9 cellular contexts compared by ENCODE assay signal in the genomic region with DNA sequence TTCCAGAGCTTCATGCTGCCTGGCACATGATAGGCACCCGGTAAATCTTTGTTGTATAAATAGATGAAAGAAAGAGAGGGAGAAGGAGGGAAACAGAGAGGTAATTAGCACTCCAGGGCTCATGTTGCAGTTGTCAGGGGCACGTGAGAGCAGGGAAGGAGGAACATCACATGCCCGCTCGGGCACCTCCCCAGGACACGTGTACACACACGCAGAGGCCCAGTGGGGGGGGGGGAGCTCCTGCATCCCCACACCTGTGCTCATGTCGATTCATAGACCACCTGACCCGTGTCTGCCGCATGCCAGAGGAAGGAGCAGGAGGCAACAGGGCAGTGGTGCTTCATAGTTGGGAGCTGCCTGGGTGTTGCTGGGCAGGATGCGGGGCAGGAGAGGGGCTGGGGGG. TPM values are rescaled to one million over a fixed set of nuclear protein-coding genes. Genes with fewer than 3 reads are reported as not detected.
A peak's percentile ranks its signal among the peaks of the same experiment; 100 is the strongest.
DNase-seq lines count a peak whose midpoint lies in the region; TF ChIP-seq lines count a peak whose summit lies in the region.
"Had no signal": no experiment of that assay in that cellular context is flagged by ENCODE, and none has a peak within 500 bp of the region (broad histone marks: within the 10 kb centered on the region; RNA-seq: fewer than 3 reads in every experiment).

No MANE protein-coding gene starts in this region.

- no peak overlapping the region for H3K9ac ChIP-seq in OCI-LY3 (ENCODE audit: low read length)

- no peaks in the 10 kb centered on the region for H3K79me2 ChIP-seq in OCI-LY3 (ENCODE audit: low read length)

- no peak for TF ChIP-seq CTCF in OCI-LY3 (IDR thresholded peaks at IDR 0.05; ENCODE audit: low read depth, low read length)
- no peak for TF ChIP-seq CTCF in left ventricle myocardium inferior (IDR thresholded peaks at IDR 0.05; ENCODE audit: borderline replicate concordance)
- no peak for TF ChIP-seq CTCF in sigmoid colon (IDR thresholded peaks at IDR 0.05)

- TF ChIP-seq EP300 in sigmoid colon (IDR thresholded peaks at IDR 0.05): no peak

- H3K4me3 ChIP-seq in H7 (ENCODE audit: insufficient read depth, low read depth, low read length) (no peak overlapping the region), OCI-LY3 (ENCODE audit: low read length) (no peak overlapping the region), left ventricle myocardium inferior (peak overlapping the region; percentile 55), sigmoid colon (no peak overlapping the region), SJCRH30 (no peak overlapping the region)

- H3K4me1 ChIP-seq in OCI-LY3 (ENCODE audit: low read length) (peaks cover 17% of the 10 kb centered on the region), left ventricle myocardium inferior (peaks cover 82% of the 10 kb centered on the region), sigmoid colon (peaks cover 0 to 66% (median 48%) of the 10 kb centered on the region in 4 donors), SJCRH30 (no peaks in the 10 kb centered on the region)

- TF ChIP-seq POLR2A in sigmoid colon (IDR thresholded peaks at IDR 0.05): no peak

- no peaks in the 10 kb centered on the region for H3K9me3 ChIP-seq in OCI-LY3 (ENCODE audit: insufficient read depth, low read length)
- H3K9me3 ChIP-seq in left ventricle myocardium inferior (replicated peaks): no peaks in the 10 kb centered on the region
- no peaks in the 10 kb centered on the region for H3K9me3 ChIP-seq in sigmoid colon
- no peaks in the 10 kb centered on the region for H3K9me3 ChIP-seq in SJCRH30 (replicated peaks)

- H3K36me3 ChIP-seq in H7 (replicated peaks; ENCODE audit: control insufficient read depth, insufficient read depth, low read length) (no peaks in the 10 kb centered on the region), OCI-LY3 (replicated peaks; ENCODE audit: low read depth, low read length) (no peaks in the 10 kb centered on the region), left ventricle myocardium inferior (peaks cover 10% of the 10 kb centered on the region), sigmoid colon (peaks cover 0 to 19% (median 11%) of the 10 kb centered on the region in 4 donors), SJCRH30 (no peaks in the 10 kb centered on the region)

- 0 out of 2 replicates have a peak overlapping the region, but pooled peaks have one; percentile 50 for H2AFZ ChIP-seq in OCI-LY3 (ENCODE audit: low read depth, low read length)

- H3K4me2 ChIP-seq in OCI-LY3 (ENCODE audit: low read length): peak overlapping the region; percentile 27; the same call in 1 of the 2 replicates

- H3K27me3 ChIP-seq in H7 (ENCODE audit: control insufficient read depth, insufficient read depth, low read length): no peaks in the 10 kb centered on the region; the same call in 1 of the 2 replicates
- peaks cover 10% of the 10 kb centered on the region for H3K27me3 ChIP-seq in OCI-LY3 (ENCODE audit: low read depth, low read length)
- H3K27me3 ChIP-seq in left ventricle myocardium inferior (ENCODE audit: low read depth): no peaks in the 10 kb centered on the region
- no peaks in the 10 kb centered on the region for H3K27me3 ChIP-seq in sigmoid colon
- no peaks in the 10 kb centered on the region for H3K27me3 ChIP-seq in SJCRH30

- WGBS in sigmoid colon, 2 donors: 68 to 76% methylated on average over 10 of the region's 10 CpGs

- H3K27ac ChIP-seq in OCI-LY3 (ENCODE audit: low read length) (no peak overlapping the region), left ventricle myocardium inferior (replicated peaks) (peak overlapping the region; percentile 88), sigmoid colon (peak overlapping the region; percentile 77 to 85 (median 78)), SJCRH30 (no peak overlapping the region)

- DNase-seq in H7 (peak; percentile 24), left ventricle myocardium inferior (peak; percentile 66), sigmoid colon (peak; percentile 87), hepatic stellate cell (ENCODE audit: low spot score) (no peak), SJCRH30 (no peak), putamen (ENCODE audit: low spot score) (no peak)
- no peak for DNase-seq in activated naive CD4-positive, alpha-beta T cell treated with anti-CD3 and anti-CD28 coated beads, Interleukin-2, amount 50 U/mL, for 16 hours
- DNase-seq: endodermal cell had no signal

- intact Hi-C loops in left ventricle myocardium inferior (cut with micrococcal nuclease) (loop anchor here (10.0 kb wide), 1 partner anchor 84 kb away; no protein-coding TSS in a partner anchor), sigmoid colon (cut with DNase I) (loop anchor here (5.0 kb wide), 3 partner anchors 62 to 97 kb away; no protein-coding TSS in a partner anchor)

- H4K20me1 ChIP-seq in OCI-LY3 (ENCODE audit: insufficient read depth, low read length): no peaks in the 10 kb centered on the region

RNA-seq across cellular contexts. Expression of gene NNMT, which starts 37.1 kb away (rescaled TPM):
- not detected in 2 replicates for total RNA-seq in H7 (2014; rRNA removed; shearing (Covaris generic))
- 32.6 TPM for total RNA-seq in left ventricle myocardium inferior
- total RNA-seq in sigmoid colon: 100 to 1,000 TPM; 126 to 960 (median 409) TPM
- 100 to 1,000 TPM in 2 of 3 donors, 10 to 100 TPM in 1; 28.0 to 208 (median 201) TPM for polyA plus RNA-seq in sigmoid colon
- total RNA-seq in SJCRH30 (2014; rRNA removed; shearing (Covaris generic)): 51.2 and 59.6 TPM in 2 replicates
- total RNA-seq: endodermal cell had no signal

Comparison
In these comparisons a context has a peak if more than half of its experiments do, and no peak if none do; other contexts are left out.
1. DNase-seq: peak in H7 (single experiment), left ventricle myocardium inferior (single experiment) and sigmoid colon (single experiment); none in hepatic stellate cell (single experiment), SJCRH30 (0 of 2), putamen (single experiment) and activated naive CD4-positive, alpha-beta T cell treated with anti-CD3 and anti-CD28 coated beads, Interleukin-2, amount 50 U/mL, for 16 hours (single experiment).
2. H3K27ac ChIP-seq: peak in left ventricle myocardium inferior (single experiment) and sigmoid colon (4 of 4); none in OCI-LY3 (single experiment) and SJCRH30 (single experiment).
3. RNA of gene NNMT, which starts 37.1 kb away (total RNA-seq): 126 to 960 TPM in sigmoid colon, 51.2 to 59.6 TPM in SJCRH30 and 32.6 TPM in left ventricle myocardium inferior (single experiment); not detected in H7; every median in the first group is over 10 times any median in the second.